1 cellular context compared by ENCODE assay signal in the genomic region with DNA sequence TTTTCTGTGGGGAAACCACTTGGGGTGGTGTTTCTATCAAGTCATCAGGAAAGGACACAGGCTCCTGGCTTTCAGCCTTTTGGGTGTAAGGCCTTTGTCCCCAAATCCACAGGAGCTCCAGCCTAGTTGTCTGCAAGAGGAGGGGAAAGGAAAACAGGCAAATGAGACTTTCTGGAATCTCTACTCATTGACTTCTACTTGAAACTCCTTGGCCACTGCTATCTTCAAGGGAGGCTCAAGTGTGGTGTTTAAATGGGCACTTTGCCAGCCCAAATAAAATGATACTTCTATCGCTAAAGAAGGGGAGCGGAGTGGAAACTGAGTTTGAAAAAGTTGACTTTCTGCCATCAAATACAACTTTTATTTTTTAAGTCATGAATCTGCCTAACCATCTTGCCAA.
A peak's percentile ranks its signal among the peaks of the same experiment; 100 is the strongest.
TF ChIP-seq lines count a peak whose summit lies in the region.

No MANE protein-coding gene starts in this region.

TF ChIP-seq in HEK293, 187 proteins besides CTCF, POLR2A, EP300 and RAD21 (continued from another document):
- TF ChIP-seq, protein P1, sequence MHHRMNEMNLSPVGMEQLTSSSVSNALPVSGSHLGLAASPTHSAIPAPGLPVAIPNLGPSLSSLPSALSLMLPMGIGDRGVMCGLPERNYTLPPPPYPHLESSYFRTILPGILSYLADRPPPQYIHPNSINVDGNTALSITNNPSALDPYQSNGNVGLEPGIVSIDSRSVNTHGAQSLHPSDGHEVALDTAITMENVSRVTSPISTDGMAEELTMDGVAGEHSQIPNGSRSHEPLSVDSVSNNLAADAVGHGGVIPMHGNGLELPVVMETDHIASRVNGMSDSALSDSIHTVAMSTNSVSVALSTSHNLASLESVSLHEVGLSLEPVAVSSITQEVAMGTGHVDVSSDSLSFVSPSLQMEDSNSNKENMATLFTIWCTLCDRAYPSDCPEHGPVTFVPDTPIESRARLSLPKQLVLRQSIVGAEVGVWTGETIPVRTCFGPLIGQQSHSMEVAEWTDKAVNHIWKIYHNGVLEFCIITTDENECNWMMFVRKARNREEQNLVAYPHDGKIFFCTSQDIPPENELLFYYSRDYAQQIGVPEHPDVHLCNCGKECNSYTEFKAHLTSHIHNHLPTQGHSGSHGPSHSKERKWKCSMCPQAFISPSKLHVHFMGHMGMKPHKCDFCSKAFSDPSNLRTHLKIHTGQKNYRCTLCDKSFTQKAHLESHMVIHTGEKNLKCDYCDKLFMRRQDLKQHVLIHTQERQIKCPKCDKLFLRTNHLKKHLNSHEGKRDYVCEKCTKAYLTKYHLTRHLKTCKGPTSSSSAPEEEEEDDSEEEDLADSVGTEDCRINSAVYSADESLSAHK (tag by site-specific recombination; IDR thresholded peaks at IDR 0.05) = 0 out of 2 replicates have a peak, but pooled peaks have one; percentile 32
- TF ChIP-seq SETDB1 (IDR thresholded peaks at IDR 0.05; ENCODE audit: insufficient read length, low read length) = no peak
- TF ChIP-seq, protein P2, sequence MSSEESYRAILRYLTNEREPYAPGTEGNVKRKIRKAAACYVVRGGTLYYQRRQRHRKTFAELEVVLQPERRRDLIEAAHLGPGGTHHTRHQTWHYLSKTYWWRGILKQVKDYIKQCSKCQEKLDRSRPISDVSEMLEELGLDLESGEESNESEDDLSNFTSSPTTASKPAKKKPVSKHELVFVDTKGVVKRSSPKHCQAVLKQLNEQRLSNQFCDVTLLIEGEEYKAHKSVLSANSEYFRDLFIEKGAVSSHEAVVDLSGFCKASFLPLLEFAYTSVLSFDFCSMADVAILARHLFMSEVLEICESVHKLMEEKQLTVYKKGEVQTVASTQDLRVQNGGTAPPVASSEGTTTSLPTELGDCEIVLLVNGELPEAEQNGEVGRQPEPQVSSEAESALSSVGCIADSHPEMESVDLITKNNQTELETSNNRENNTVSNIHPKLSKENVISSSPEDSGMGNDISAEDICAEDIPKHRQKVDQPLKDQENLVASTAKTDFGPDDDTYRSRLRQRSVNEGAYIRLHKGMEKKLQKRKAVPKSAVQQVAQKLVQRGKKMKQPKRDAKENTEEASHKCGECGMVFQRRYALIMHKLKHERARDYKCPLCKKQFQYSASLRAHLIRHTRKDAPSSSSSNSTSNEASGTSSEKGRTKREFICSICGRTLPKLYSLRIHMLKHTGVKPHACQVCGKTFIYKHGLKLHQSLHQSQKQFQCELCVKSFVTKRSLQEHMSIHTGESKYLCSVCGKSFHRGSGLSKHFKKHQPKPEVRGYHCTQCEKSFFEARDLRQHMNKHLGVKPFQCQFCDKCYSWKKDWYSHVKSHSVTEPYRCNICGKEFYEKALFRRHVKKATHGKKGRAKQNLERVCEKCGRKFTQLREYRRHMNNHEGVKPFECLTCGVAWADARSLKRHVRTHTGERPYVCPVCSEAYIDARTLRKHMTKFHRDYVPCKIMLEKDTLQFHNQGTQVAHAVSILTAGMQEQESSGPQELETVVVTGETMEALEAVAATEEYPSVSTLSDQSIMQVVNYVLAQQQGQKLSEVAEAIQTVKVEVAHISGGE (tag by site-specific recombination; conservative IDR thresholded peaks at IDR 0.05; ENCODE audit: low read depth) = no peak
